ENCODE assay signal across 8 cellular contexts in genomic region chr1:35708179-35708891, GRCh38. TPM values are rescaled to one million over a fixed set of nuclear protein-coding genes. Genes with fewer than 3 reads are reported as not detected.
DNase-seq lines count a peak whose midpoint lies in the region; ATAC-seq, FAIRE-seq and TF ChIP-seq lines count a peak whose summit lies in the region.

No MANE protein-coding gene starts in this region.

- POLR2A ChIA-PET in activated naive CD8-positive, alpha-beta T cell treated with anti-CD3 and anti-CD28 coated beads, Interleukin-2, amount 10 ng/mL, durations not matched to agents 7 days and 5 days (lab: Charles Lee) = interaction anchor here (0.6 kb wide), 1 partner anchor 81 kb away, joined by 3 read pairs; no protein-coding TSS in a partner anchor

- DNase-seq in Calu3 (no peak), NCI-H2081 (lab: John Stamatoyannopoulos, UW) (peak; percentile 65 to 83), immature natural killer cell (peak in 2 of 3 donors; percentile 12), NK-92 (lab: John Stamatoyannopoulos, UW; ENCODE audit: unreplicated experiment) (no peak), GM12892 (ENCODE audit: insufficient read length) (no peak)
- no peak for DNase-seq in activated naive CD8-positive, alpha-beta T cell treated with anti-CD3 and anti-CD28 coated beads, Interleukin-2, amount 10 ng/mL, durations not matched to agents 7 days and 5 days
- peak in 1 of 2 donors; percentile 32 for DNase-seq in stimulated activated naive CD8-positive, alpha-beta T cell treated with anti-CD3 and anti-CD28 coated beads, Interleukin-15, amount 100 ng/mL, for 72 hours

- H3K36me3 Mint-ChIP-seq in Calu3 (ENCODE audit: insufficient read depth, unreplicated experiment) (peaks cover 13% of the 10 kb centered on the region), immature natural killer cell (no peaks in the 10 kb centered on the region)
- peaks cover 3% of the 10 kb centered on the region for H3K36me3 Mint-ChIP-seq in activated naive CD8-positive, alpha-beta T cell treated with anti-CD3 and anti-CD28 coated beads, Interleukin-2, amount 10 ng/mL, durations not matched to agents 7 days and 5 days

- H3K27me3 Mint-ChIP-seq in Calu3 (ENCODE audit: unreplicated experiment) (peaks cover 63% of the 10 kb centered on the region), immature natural killer cell (ENCODE audit: low read depth in 3 of 3) (peaks cover 2 to 10% (median 8%) of the 10 kb centered on the region in 3 donors)
- peaks cover 50% of the 10 kb centered on the region for H3K27me3 Mint-ChIP-seq in activated naive CD8-positive, alpha-beta T cell treated with anti-CD3 and anti-CD28 coated beads, Interleukin-2, amount 10 ng/mL, durations not matched to agents 7 days and 5 days
- peaks cover 55% of the 10 kb centered on the region for H3K27me3 Mint-ChIP-seq in stimulated activated naive CD8-positive, alpha-beta T cell treated with anti-CD3 and anti-CD28 coated beads, Interleukin-15, amount 100 ng/mL, for 72 hours

- peak; percentile 35 for ATAC-seq in activated naive CD8-positive, alpha-beta T cell treated with anti-CD3 and anti-CD28 coated beads, Interleukin-2, amount 10 ng/mL, durations not matched to agents 7 days and 5 days (ENCODE audit: low read depth)
- peak; percentile 68 for ATAC-seq in stimulated activated naive CD8-positive, alpha-beta T cell treated with anti-CD3 and anti-CD28 coated beads, Interleukin-15, amount 100 ng/mL, for 72 hours
- no peak for ATAC-seq in HG02571 (IDR thresholded peaks at IDR 0.05; ENCODE audit: unreplicated experiment)

- TF ChIP-seq CTCF in Calu3 (IDR thresholded peaks at IDR 0.05; ENCODE audit: unreplicated experiment) = no peak

- H3K27ac Mint-ChIP-seq in Calu3 (ENCODE audit: unreplicated experiment) (no peak overlapping the region), immature natural killer cell (peak overlapping the region in 3 of 6 donors; percentile 43 to 81 (median 69))
- H3K27ac Mint-ChIP-seq in activated naive CD8-positive, alpha-beta T cell treated with anti-CD3 and anti-CD28 coated beads, Interleukin-2, amount 10 ng/mL, durations not matched to agents 7 days and 5 days = no peak overlapping the region
- no peak overlapping the region for H3K27ac Mint-ChIP-seq in stimulated activated naive CD8-positive, alpha-beta T cell treated with anti-CD3 and anti-CD28 coated beads, Interleukin-15, amount 100 ng/mL, for 72 hours

- BruUV-seq in Calu3 (replicated peaks; lab: Mats Ljungman, UMichigan) = no TSS peak

- CTCF ChIA-PET in Calu3 (lab: Charles Lee) = interaction anchor here (0.6 kb wide), 1 partner anchor 461 kb away, joined by 3 read pairs; no protein-coding TSS in a partner anchor

- no peaks in the 10 kb centered on the region for H3K9me3 Mint-ChIP-seq in Calu3 (ENCODE audit: low read depth, unreplicated experiment)
- H3K9me3 Mint-ChIP-seq in activated naive CD8-positive, alpha-beta T cell treated with anti-CD3 and anti-CD28 coated beads, Interleukin-2, amount 10 ng/mL, durations not matched to agents 7 days and 5 days = no peaks in the 10 kb centered on the region
- peaks cover 0 to 2% (median 0%) of the 10 kb centered on the region in 6 donors for H3K9me3 Mint-ChIP-seq in immature natural killer cell
- H3K9me3 Mint-ChIP-seq in stimulated activated naive CD8-positive, alpha-beta T cell treated with anti-CD3 and anti-CD28 coated beads, Interleukin-15, amount 100 ng/mL, for 72 hours = no peaks in the 10 kb centered on the region

- TF ChIP-seq POLR2A in GM12892 (IDR thresholded peaks at IDR 0.05; ENCODE audit: low read depth, low read length) = no peak

- FAIRE-seq in GM12892 (lab: Jason Lieb, UNC) = no peak

- intact Hi-C loops in Calu3 (cut with micrococcal nuclease; ENCODE audit: unreplicated experiment) = no loop called here

- H3K4me1 Mint-ChIP-seq in Calu3 (ENCODE audit: low read depth, unreplicated experiment) = peaks cover 9% of the 10 kb centered on the region
- peaks cover 15% of the 10 kb centered on the region for H3K4me1 Mint-ChIP-seq in activated naive CD8-positive, alpha-beta T cell treated with anti-CD3 and anti-CD28 coated beads, Interleukin-2, amount 10 ng/mL, durations not matched to agents 7 days and 5 days
- peaks cover 28 to 30% of the 10 kb centered on the region in 2 donors for H3K4me1 Mint-ChIP-seq in immature natural killer cell
- peaks cover 17% of the 10 kb centered on the region for H3K4me1 Mint-ChIP-seq in stimulated activated naive CD8-positive, alpha-beta T cell treated with anti-CD3 and anti-CD28 coated beads, Interleukin-15, amount 100 ng/mL, for 72 hours

- peak overlapping the region; percentile 66 for H3K4me3 Mint-ChIP-seq in Calu3 (ENCODE audit: low read depth, unreplicated experiment)
- H3K4me3 Mint-ChIP-seq in activated naive CD8-positive, alpha-beta T cell treated with anti-CD3 and anti-CD28 coated beads, Interleukin-2, amount 10 ng/mL, durations not matched to agents 7 days and 5 days = peak overlapping the region; percentile 62
- H3K4me3 Mint-ChIP-seq in immature natural killer cell = peak overlapping the region; percentile 76 to 85 (median 83)
- peak overlapping the region; percentile 67 to 76 for H3K4me3 Mint-ChIP-seq in stimulated activated naive CD8-positive, alpha-beta T cell treated with anti-CD3 and anti-CD28 coated beads, Interleukin-15, amount 100 ng/mL, for 72 hours

RNA-seq across cellular contexts. Expression of gene C1orf216, which starts 10.3 kb away (rescaled TPM):
- 11.5 and 12.0 TPM in 2 replicates for total RNA-seq in Calu3 (2022)
- 10 to 100 TPM; 12.3 to 13.7 TPM for total RNA-seq in activated naive CD8-positive, alpha-beta T cell treated with anti-CD3 and anti-CD28 coated beads, Interleukin-2, amount 10 ng/mL, durations not matched to agents 7 days and 5 days
- polyA plus RNA-seq in immature natural killer cell = 10 to 100 TPM; 15.7 to 37.3 (median 32.3) TPM
- polyA plus RNA-seq in GM12892 (2012; ENCODE audit: missing spikeins) = 6.9 TPM

Comparison
In these comparisons a context has a peak if more than half of its experiments do, and no peak if none do; other contexts are left out.
1. DNase-seq: peak in NCI-H2081 (2 of 2) and immature natural killer cell (2 of 3); none in Calu3 (single experiment), activated naive CD8-positive, alpha-beta T cell treated with anti-CD3 and anti-CD28 coated beads, Interleukin-2, amount 10 ng/mL, durations not matched to agents 7 days and 5 days (single experiment), NK-92 (single experiment) and GM12892 (single experiment).
2. Peak in every context shown above with its lines, with median percentiles within 50 percentile points of each other: H3K4me3 Mint-ChIP-seq.